In the genomic region with DNA sequence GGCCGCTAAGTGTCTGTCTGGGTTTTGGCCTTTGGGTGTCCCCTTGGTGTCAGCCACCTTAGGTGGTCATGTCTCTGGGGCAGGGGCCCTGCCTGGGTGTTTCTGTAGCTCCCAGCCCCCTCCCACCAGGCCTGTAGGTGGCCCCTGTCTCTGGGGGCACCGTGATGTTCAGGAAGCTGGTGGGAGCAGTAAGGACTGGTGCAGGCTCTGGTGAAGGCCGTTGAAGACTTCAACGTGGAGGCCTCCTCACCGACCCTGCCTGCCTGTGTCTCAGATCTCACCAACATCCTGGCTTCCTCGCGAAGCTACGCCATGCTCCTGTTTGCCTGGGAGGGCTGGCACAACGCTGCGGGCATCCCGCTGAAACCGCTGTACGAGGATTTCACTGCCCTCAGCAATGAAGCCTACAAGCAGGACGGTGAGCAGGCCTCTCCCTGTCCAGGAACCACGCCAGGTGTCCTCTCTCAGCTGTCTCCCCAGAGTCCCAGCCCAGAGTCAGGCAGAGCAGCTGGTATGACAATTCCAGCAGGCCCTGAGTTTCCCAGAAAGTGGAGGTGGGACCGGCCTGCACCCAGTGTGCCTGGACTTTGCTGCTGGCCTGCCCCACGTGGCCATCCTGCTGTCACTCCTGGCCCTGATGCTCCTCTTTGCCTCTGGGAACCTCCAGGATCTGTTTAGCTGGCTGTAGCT, we compare ENCODE assay signal across 20 cellular contexts. TPM values are rescaled to one million over a fixed set of nuclear protein-coding genes. Genes with fewer than 3 reads are reported as not detected.
DNase-seq lines count a peak whose midpoint lies in the region; ATAC-seq and TF ChIP-seq lines count a peak whose summit lies in the region.
"Had no signal": no experiment of that assay in that cellular context is flagged by ENCODE, and none has a peak within 500 bp of the region (broad histone marks: within the 10 kb centered on the region; RNA-seq: fewer than 3 reads in every experiment).

No MANE protein-coding gene starts in this region.

- no TSS peak for BruUV-seq in PC-3 (replicated peaks; lab: Mats Ljungman, UMichigan)

- ATAC-seq in activated T-helper 17 cell treated with anti-CD3 and anti-CD28 coated beads, Interleukin-2, amount 50 U/mL, for 72 hours (replicated peaks): no peak
- no peak for ATAC-seq in PC-3

- H3K4me1 Mint-ChIP-seq in activated T-helper 17 cell treated with anti-CD3 and anti-CD28 coated beads, Interleukin-2, amount 50 U/mL, for 72 hours: peaks cover 5% of the 10 kb centered on the region

- H3K4me1 ChIP-seq in osteoblast (ENCODE audit: insufficient read depth, low read length) (peaks cover 12% of the 10 kb centered on the region), PC-3 (ENCODE audit: insufficient read depth, low read length) (peaks cover 20% of the 10 kb centered on the region)

- H3K4me2 ChIP-seq in osteoblast (ENCODE audit: insufficient read depth, low read length): no peak overlapping the region
- no peak overlapping the region for H3K4me2 ChIP-seq in PC-3 (ENCODE audit: low read length)
- H3K4me2 ChIP-seq: KMS-11 had no signal

- no peak overlapping the region for H3K9ac ChIP-seq in PC-3 (ENCODE audit: low read length)
- H3K9ac ChIP-seq: KMS-11 had no signal

- no peaks in the 10 kb centered on the region for H3K9me3 Mint-ChIP-seq in activated T-helper 17 cell treated with anti-CD3 and anti-CD28 coated beads, Interleukin-2, amount 50 U/mL, for 72 hours
- H3K9me3 Mint-ChIP-seq: naive B cell had no signal

- H3K9me2 ChIP-seq in PC-3 (replicated peaks; ENCODE audit: low read length): no peaks in the 10 kb centered on the region

- H4K20me1 ChIP-seq in osteoblast (ENCODE audit: insufficient read depth, low read length) (no peaks in the 10 kb centered on the region), PC-3 (ENCODE audit: low read length) (no peaks in the 10 kb centered on the region)

- POLR2A ChIA-PET in PC-3 (lab: Charles Lee; ENCODE audit: unreplicated experiment): no interaction called here

- no peaks in the 10 kb centered on the region for H3K27me3 Mint-ChIP-seq in activated T-helper 17 cell treated with anti-CD3 and anti-CD28 coated beads, Interleukin-2, amount 50 U/mL, for 72 hours

- H3K9me3 ChIP-seq in osteoblast (ENCODE audit: low read depth, low read length) (no peaks in the 10 kb centered on the region), PC-3 (ENCODE audit: low read length) (no peaks in the 10 kb centered on the region)
- H3K9me3 ChIP-seq: breast epithelium, Peyer's patch, prostate gland, upper lobe of right lung had no signal

- no peak for TF ChIP-seq CTCF in osteoblast (IDR thresholded peaks at IDR 0.05; ENCODE audit: extremely low read depth, low read depth, low read length)
- TF ChIP-seq CTCF in PC-3 (conservative IDR thresholded peaks at IDR 0.05; ENCODE audit: low read depth, low read length): no peak

- H3K4me3 Mint-ChIP-seq in activated T-helper 17 cell treated with anti-CD3 and anti-CD28 coated beads, Interleukin-2, amount 50 U/mL, for 72 hours: peak overlapping the region; percentile 29

- H3K27me3 ChIP-seq in osteoblast (ENCODE audit: insufficient read depth, low read length) (peaks cover 23% of the 10 kb centered on the region), PC-3 (ENCODE audit: low read length) (no peaks in the 10 kb centered on the region)
- H3K27me3 ChIP-seq: Peyer's patch had no signal

- H3K27ac Mint-ChIP-seq in activated T-helper 17 cell treated with anti-CD3 and anti-CD28 coated beads, Interleukin-2, amount 50 U/mL, for 72 hours: no peak overlapping the region

- no peaks in the 10 kb centered on the region for H3K36me3 Mint-ChIP-seq in activated T-helper 17 cell treated with anti-CD3 and anti-CD28 coated beads, Interleukin-2, amount 50 U/mL, for 72 hours (ENCODE audit: low read depth)
- H3K36me3 Mint-ChIP-seq: naive B cell had no signal

- no peak overlapping the region for H2AFZ ChIP-seq in osteoblast (ENCODE audit: low read length)
- no peak overlapping the region for H2AFZ ChIP-seq in PC-3 (ENCODE audit: low read length)

- CTCF ChIA-PET in PC-3 (lab: Charles Lee): interaction anchor here (0.6 to 2.2 kb wide), 8 partner anchors 19 to 908 kb away, joined by 3 to 38 read pairs (median 10); partner anchors contain the start of gene CYB561

- intact Hi-C loops in PC-3 (cut with micrococcal nuclease): loop anchor here (1.0 to 2.0 kb wide), 4 partner anchors 19 to 133 kb away; partner anchors contain the start of gene CYB561

- H3K27ac ChIP-seq in osteoblast (ENCODE audit: low read depth, low read length) (no peak overlapping the region), PC-3 (ENCODE audit: low read length) (no peak overlapping the region)
- H3K27ac ChIP-seq: breast epithelium, epithelial cell of prostate, KMS-11, prostate gland, upper lobe of right lung had no signal

- no peaks in the 10 kb centered on the region for H3F3A ChIP-seq in PC-3 (ENCODE audit: low read length, unreplicated experiment)

- DNase-seq in NCI-H345 (lab: John Stamatoyannopoulos, UW) (peak; percentile 45), NCI-H345 treated with DMSO at 0.1 percent for 48 hours (lab: John Stamatoyannopoulos, UW; ENCODE audit: unreplicated experiment) (no peak), NCI-H1694 (lab: John Stamatoyannopoulos, UW) (peak; percentile 68), osteoblast (ENCODE audit: insufficient read length, low spot score, missing footprints) (peak; percentile 85), nucleus accumbens (lab: John Stamatoyannopoulos, UW) (no peak), PC-3 (no peak)
- no peak for DNase-seq in stimulated activated CD8-positive, alpha-beta memory T cell treated with anti-CD3 and anti-CD28 coated beads, Interleukin-4, amount 100 ng/mL, for 48 hours
- DNase-seq: NCI-H2029 treated with DMSO at 0.1 percent for 48 hours had no signal

- H3K4me3 ChIP-seq in osteoblast (ENCODE audit: insufficient read depth, low read length) (no peak overlapping the region), PC-3 (ENCODE audit: low read length) (no peak overlapping the region)
- H3K4me3 ChIP-seq: breast epithelium, prostate gland had no signal

- H3K36me3 ChIP-seq in osteoblast (ENCODE audit: insufficient read depth, low read length) (no peaks in the 10 kb centered on the region), PC-3 (ENCODE audit: low read depth, low read length) (no peaks in the 10 kb centered on the region)
- H3K36me3 ChIP-seq: breast epithelium, prostate gland, upper lobe of right lung had no signal

- no peaks in the 10 kb centered on the region for H3K79me2 ChIP-seq in osteoblast (ENCODE audit: insufficient read depth, low read length)
- H3K79me2 ChIP-seq in PC-3 (ENCODE audit: low read length): no peaks in the 10 kb centered on the region

RNA-seq across cellular contexts. Expression of gene ACE, which starts 2.8 kb away (rescaled TPM):
- 1 to 10 TPM in 1 of 2 donors, under 1 TPM in 1; 0.61 to 1.4 TPM for total RNA-seq in activated T-helper 17 cell treated with anti-CD3 and anti-CD28 coated beads, Interleukin-2, amount 50 U/mL, for 72 hours
- total RNA-seq in osteoblast (10.1 and 17.7 TPM in 2 replicates), PC-3 (2014; rRNA removed) (8.7 and 9.1 TPM in 2 replicates)

RNA-seq across cellular contexts. Expression of gene CYB561, which starts 33.5 kb away (rescaled TPM):
- total RNA-seq in activated T-helper 17 cell treated with anti-CD3 and anti-CD28 coated beads, Interleukin-2, amount 50 U/mL, for 72 hours: 10 to 100 TPM in 1 of 2 donors, 1 to 10 TPM in 1; 6.7 to 10.8 TPM
- total RNA-seq in osteoblast (32.2 and 33.6 TPM in 2 replicates), PC-3 (2014; rRNA removed) (125 and 145 TPM in 2 replicates)

RNA-seq across cellular contexts. Expression of gene KCNH6, which starts 43.5 kb away (rescaled TPM):
- total RNA-seq in activated T-helper 17 cell treated with anti-CD3 and anti-CD28 coated beads, Interleukin-2, amount 50 U/mL, for 72 hours: under 1 TPM in 1 of 2 donors, not detected in 1; 0.05 TPM
- total RNA-seq in osteoblast (not detected in 2 replicates), PC-3 (2014; rRNA removed) (not detected in 2 replicates)
- total RNA-seq: activated CD8-positive, alpha-beta memory T cell treated with anti-CD3 and anti-CD28 coated beads for 36 hours; breast epithelium; dermis blood vessel endothelial cell; mammary epithelial cell; skeletal muscle tissue; upper lobe of right lung had no signal

Comparison
In these comparisons a context has a peak if more than half of its experiments do, and no peak if none do; other contexts are left out.
1. DNase-seq: peak in NCI-H345 (single experiment), NCI-H1694 (single experiment) and osteoblast (single experiment); none in NCI-H345 treated with DMSO at 0.1 percent for 48 hours (single experiment), stimulated activated CD8-positive, alpha-beta memory T cell treated with anti-CD3 and anti-CD28 coated beads, Interleukin-4, amount 100 ng/mL, for 48 hours (single experiment), nucleus accumbens (0 of 56) and PC-3 (single experiment).